Comparison of ENCODE assay signal across 9 cellular contexts in genomic region chr7:20030915-20031362, GRCh38.
A peak's percentile ranks its signal among the peaks of the same experiment; 100 is the strongest.
DNase-seq lines count a peak whose midpoint lies in the region; ATAC-seq lines count a peak whose summit lies in the region.
"Had no signal": no experiment of that assay in that cellular context is flagged by ENCODE, and none has a peak within 500 bp of the region (broad histone marks: within the 10 kb centered on the region; RNA-seq: fewer than 3 reads in every experiment).

No MANE protein-coding gene starts in this region.

- H3K4me3 ChIP-seq in adipocyte (ENCODE audit: low read length) = no peak overlapping the region
- H3K4me3 ChIP-seq in SJCRH30 = no peak overlapping the region
- H3K4me3 ChIP-seq: BLaER1 had no signal

- no peaks in the 10 kb centered on the region for H3K27me3 ChIP-seq in adipocyte (replicated peaks; ENCODE audit: control insufficient read depth, insufficient read depth, low read length)
- H3K27me3 ChIP-seq in SJCRH30 = no peaks in the 10 kb centered on the region
- H3K27me3 ChIP-seq: BLaER1 had no signal

- DNase-seq in AG08395 (ENCODE audit: low spot score) (peak; percentile 26), adipocyte (ENCODE audit: low read depth) (peak; percentile 5), NCI-H446 treated with DMSO at 0.1 percent for 48 hours (lab: John Stamatoyannopoulos, UW) (no peak), SJCRH30 (no peak)
- no peak for DNase-seq in activated CD4-positive, alpha-beta T cell treated with anti-CD3 and anti-CD28 coated beads, Interleukin-2, amount 50 U/mL, for 48 hours
- no peak for DNase-seq in stimulated activated CD8-positive, alpha-beta memory T cell treated with anti-CD3 and anti-CD28 coated beads, Interleukin-4, amount 100 ng/mL, for 48 hours

- H3K4me1 ChIP-seq in adipocyte (ENCODE audit: control insufficient read depth, insufficient read depth, low read length) (peaks cover 44% of the 10 kb centered on the region), SJCRH30 (no peaks in the 10 kb centered on the region)
- H3K4me1 ChIP-seq: BLaER1 had no signal

- H3K9ac ChIP-seq in adipocyte (ENCODE audit: low read length) = peak overlapping the region; percentile 85
- H3K9ac ChIP-seq: BLaER1 had no signal

- peak; percentile 39 for ATAC-seq in GM19397 (IDR thresholded peaks at IDR 0.05; ENCODE audit: unreplicated experiment)
- ATAC-seq in HG03066 (IDR thresholded peaks at IDR 0.05; ENCODE audit: low read depth, unreplicated experiment) = peak; percentile 41

- H3K36me3 ChIP-seq in adipocyte (ENCODE audit: control insufficient read depth, insufficient read depth, low read length, severe bottlenecking) (no peaks in the 10 kb centered on the region), SJCRH30 (no peaks in the 10 kb centered on the region)
- H3K36me3 ChIP-seq: BLaER1 had no signal

- H3K27ac ChIP-seq in SJCRH30 = no peak overlapping the region
- H3K27ac ChIP-seq: BLaER1 had no signal

- H3K9me3 ChIP-seq in adipocyte (ENCODE audit: control insufficient read depth, low read length) (no peaks in the 10 kb centered on the region), SJCRH30 (replicated peaks) (no peaks in the 10 kb centered on the region)
- H3K9me3 ChIP-seq: BLaER1 had no signal

Comparison
In these comparisons a context has a peak if more than half of its experiments do, and no peak if none do; other contexts are left out.
1. DNase-seq: peak in AG08395 (single experiment) and adipocyte (single experiment); none in activated CD4-positive, alpha-beta T cell treated with anti-CD3 and anti-CD28 coated beads, Interleukin-2, amount 50 U/mL, for 48 hours (0 of 2), NCI-H446 treated with DMSO at 0.1 percent for 48 hours (single experiment), SJCRH30 (0 of 2) and stimulated activated CD8-positive, alpha-beta memory T cell treated with anti-CD3 and anti-CD28 coated beads, Interleukin-4, amount 100 ng/mL, for 48 hours (single experiment).